Comparison of ENCODE assay signal across 1 cellular context in genomic region chr13:106526748-106527488, GRCh38.
TF ChIP-seq lines count a peak whose summit lies in the region.

No MANE protein-coding gene starts in this region.

TF ChIP-seq in IMR-90, 13 proteins besides CTCF, POLR2A, EP300 and RAD21:
- TF ChIP-seq RCOR1 (IDR thresholded peaks at IDR 0.05; ENCODE audit: insufficient replicate concordance, low read length) (no peak), NFE2L2 (IDR thresholded peaks at IDR 0.05; ENCODE audit: low read depth, low read length) (no peak), USF2 (IDR thresholded peaks at IDR 0.05; ENCODE audit: low read depth, low read length) (no peak), MAFK (IDR thresholded peaks at IDR 0.05; ENCODE audit: low read depth, low read length) (no peak), MAZ (IDR thresholded peaks at IDR 0.05; ENCODE audit: borderline replicate concordance, low read depth, low read length) (no peak)
TF ChIP-seq in IMR-90: peak in this region for 0.
